9 cellular contexts compared by ENCODE assay signal in genomic region chr2:186590538-186591441, GRCh38. TPM values are rescaled to one million over a fixed set of nuclear protein-coding genes. Genes with fewer than 3 reads are reported as not detected.
DNase-seq lines count a peak whose midpoint lies in the region; ATAC-seq, FAIRE-seq and TF ChIP-seq lines count a peak whose summit lies in the region.
"Had no signal": no experiment of that assay in that cellular context is flagged by ENCODE, and none has a peak within 500 bp of the region (broad histone marks: within the 10 kb centered on the region; RNA-seq: fewer than 3 reads in every experiment).

No MANE protein-coding gene starts in this region.

- peak in 10 of 14 donors; percentile 51 to 80 (median 66) for DNase-seq in C1 segment of cervical spinal cord (lab: John Stamatoyannopoulos, UW)
- DNase-seq in T-cell = peak in 7 of 34 experiments; percentile 0 to 23 (median 7)
- peak; percentile 34 to 75 for DNase-seq in dermis microvascular lymphatic vessel endothelial cell (ENCODE audit: low read depth in 2 of 2)
- peak; percentile 48 for DNase-seq in HepG2 (ENCODE audit: low spot score)
- DNase-seq in stromal cell of bone marrow (ENCODE audit: low read depth) = peak; percentile 19
- DNase-seq in NK-92 (lab: John Stamatoyannopoulos, UW; ENCODE audit: unreplicated experiment) = no peak

- CTCF ChIA-PET in T-cell (lab: Charles Lee) (interaction anchor here in 1 of 2 donors (1.8 kb wide), 1 partner anchor 105 kb away, joined by 5 read pairs; the partner anchor contains the start of gene ZC3H15), HepG2 (lab: Yijun Ruan, JAX; ENCODE audit: low intra/inter-chr PET ratio, low total read pairs) (no interaction called here)

- H3K9me3 ChIP-seq in HUES64 (ENCODE audit: insufficient read depth, low read depth, low read length) (no peaks in the 10 kb centered on the region), HepG2 (ENCODE audit: low read length) (no peaks in the 10 kb centered on the region)

- BruUV-seq in HepG2 (replicated peaks; lab: Mats Ljungman, UMichigan) = no TSS peak

- H3K9ac ChIP-seq in HUES64 (ENCODE audit: low read depth, low read length) (peak overlapping the region; percentile 85), HepG2 (ENCODE audit: insufficient read depth, low read depth, low read length) (peak overlapping the region; percentile 91)

- H3K36me3 ChIP-seq in HUES64 (ENCODE audit: insufficient read depth, low read length) = no peaks in the 10 kb centered on the region
- H3K36me3 ChIP-seq in HepG2 (replicated peaks in 1 of 2; ENCODE audit: control insufficient read depth in 1 of 2, insufficient read depth in 2 of 2, low read length in 2 of 2) = no peaks in the 10 kb centered on the region

- H3K4me2 ChIP-seq in HepG2 (ENCODE audit: low read depth, low read length) = peak overlapping the region; percentile 97

- peak overlapping the region; percentile 84 for H3K27ac Mint-ChIP-seq in T-cell

- intact Hi-C loops in HepG2 (cut with micrococcal nuclease; ENCODE audit: unreplicated experiment) = loop anchor here (1.0 to 2.0 kb wide), 4 partner anchors 50 to 104 kb away; partner anchors contain the start of gene ZC3H15

- H3K4me1 ChIP-seq in HUES64 (ENCODE audit: insufficient read depth, low read length) (peaks cover 37% of the 10 kb centered on the region), HepG2 (ENCODE audit: insufficient read depth, low read length) (peaks cover 56% of the 10 kb centered on the region)

- H2AFZ ChIP-seq in HepG2 (ENCODE audit: low read length) = peak overlapping the region; percentile 73

- peaks cover 5% of the 10 kb centered on the region; the same call in 1 of the 2 replicates for H4K20me1 ChIP-seq in HepG2 (ENCODE audit: insufficient read depth, low read length)

- H3K27ac ChIP-seq in HUES64 (ENCODE audit: low read depth, low read length) (peak overlapping the region; percentile 82), HepG2 (ENCODE audit: extremely low read length, insufficient read depth, low read length) (peak overlapping the region; percentile 89)

- peak overlapping the region; percentile 79 to 88 (median 84) for H3K4me3 Mint-ChIP-seq in T-cell

- H3K4me3 ChIP-seq in HUES64 (ENCODE audit: low read length) (peak overlapping the region; percentile 86), HepG2 (replicated peaks in 1 of 3; ENCODE audit: insufficient read depth in 1 of 3, low read depth in 2 of 3, low read length in 3 of 3) (peak overlapping the region; percentile 92 to 97 (median 95))

- in situ Hi-C loops in HepG2 (cut with HindIII; ENCODE audit: extremely low pct_ligation_motif_present, low pct_unique_long_range_greater_than_20kb) = no loop called here

- TF ChIP-seq CTCF in HepG2 (CRISPR knock-in tag; IDR thresholded peaks at IDR 0.05) = no peak

- no peak for TF ChIP-seq RAD21 in HepG2 (CRISPR knock-in tag; IDR thresholded peaks at IDR 0.05)

- no peaks in the 10 kb centered on the region for H3K27me3 Mint-ChIP-seq in T-cell

- H3K9me3 Mint-ChIP-seq in T-cell = no peaks in the 10 kb centered on the region

- no peak; a peak in 1 of 4 replicates for TF ChIP-seq POLR2A in HepG2 (IDR thresholded peaks at IDR 0.05; ENCODE audit: insufficient read depth in 1 of 2, low read depth in 2 of 2, low read length in 2 of 2)

- no peaks in the 10 kb centered on the region for H3K36me3 Mint-ChIP-seq in T-cell

- FAIRE-seq in HepG2 (lab: Jason Lieb, UNC) = no peak
- FAIRE-seq: TTC549 had no signal

- TF ChIP-seq EP300 in HepG2 (IDR thresholded peaks at IDR 0.05; ENCODE audit: low read depth in 2 of 2, low read length in 2 of 2) = no peak
- no peak for TF ChIP-seq EP300 in HepG2 (CRISPR knock-in tag; IDR thresholded peaks at IDR 0.05; ENCODE audit: borderline replicate concordance)

- peak; percentile 24 for ATAC-seq in GM18511 (IDR thresholded peaks at IDR 0.05; ENCODE audit: unreplicated experiment)
- peak in 1 of 4 experiments; percentile 3 for ATAC-seq in T-cell (replicated peaks in 1 of 4)
- peak; percentile 9 for ATAC-seq in HepG2

- H3K27me3 ChIP-seq in HUES64 (ENCODE audit: insufficient read depth, low read length) (no peaks in the 10 kb centered on the region), HepG2 (ENCODE audit: control insufficient read depth in 1 of 2, insufficient read depth in 2 of 2, low read length in 2 of 2) (no peaks in the 10 kb centered on the region; a peak in 2 of 5 replicates)

- POLR2A ChIA-PET in T-cell (lab: Charles Lee) = interaction anchor here in 1 of 2 donors (0.6 kb wide), 3 partner anchors 10 to 84 kb away, joined by 3 to 4 read pairs (median 4); no protein-coding TSS in a partner anchor
- POLR2A ChIA-PET in HepG2 (lab: Yijun Ruan, JAX) = interaction anchor here (1.2 to 3.3 kb wide), 16 partner anchors 9 to 105 kb away, joined by 4 to 48 read pairs (median 10); partner anchors contain the start of gene ZC3H15

- 1% methylated on average over 20 of the region's 25 CpGs for WGBS in HUES64
- 2% methylated on average over 25 of the region's 25 CpGs for WGBS in HepG2 (ENCODE audit: low lambda C conversion rate)

- H3K4me1 Mint-ChIP-seq in T-cell = peaks cover 19 to 41% (median 39%) of the 10 kb centered on the region in 3 donors

- peaks cover 56% of the 10 kb centered on the region for H3K79me2 ChIP-seq in HepG2 (ENCODE audit: insufficient read depth, low read length)

TF ChIP-seq in HepG2, 621 proteins besides CTCF, POLR2A, EP300 and RAD21 (continues in another document):
- TF ChIP-seq KLF11 (CRISPR knock-in tag; IDR thresholded peaks at IDR 0.05) (peak; percentile 33; the same call in 1 of the 2 replicates), DRAP1 (CRISPR knock-in tag; IDR thresholded peaks at IDR 0.05) (no peak), ZBTB7A (CRISPR knock-in tag; IDR thresholded peaks at IDR 0.05) (no peak), MED8 (CRISPR knock-in tag; IDR thresholded peaks at IDR 0.05; ENCODE audit: insufficient replicate concordance) (no peak), ZNF143 (CRISPR knock-in tag; IDR thresholded peaks at IDR 0.05) (no peak), POLR2G (IDR thresholded peaks at IDR 0.05; ENCODE audit: low read depth, low read length) (no peak), GLMP (CRISPR knock-in tag; IDR thresholded peaks at IDR 0.05; ENCODE audit: borderline replicate concordance) (no peak), KDM4B (CRISPR knock-in tag; IDR thresholded peaks at IDR 0.05) (no peak), NAIF1 (CRISPR knock-in tag; IDR thresholded peaks at IDR 0.05; ENCODE audit: borderline replicate concordance) (0 out of 2 replicates have a peak, but pooled peaks have one; percentile 8), ARID2 (CRISPR knock-in tag; IDR thresholded peaks at IDR 0.05; ENCODE audit: borderline replicate concordance) (no peak), EHMT2 (IDR thresholded peaks at IDR 0.05; ENCODE audit: borderline replicate concordance, low read depth, low read length) (no peak)

RNA-seq across cellular contexts. Expression of gene ITGAV, which starts 0.9 kb away (rescaled TPM):
- 23.9 TPM for polyA plus RNA-seq in HUES64 (2013, experiment 1 of 2)
- polyA plus RNA-seq in HUES64 (2013, experiment 2 of 2) = 30.7 TPM
- total RNA-seq in T-cell (1 to 10 TPM; 5.8 to 9.5 (median 5.9) TPM), dermis microvascular lymphatic vessel endothelial cell (173 and 201 TPM in 2 replicates), HepG2 (2016; rRNA removed; fragmentation: Illumina TruSeq; extraction: Trizol) (35.8 and 60.4 TPM in 2 replicates)
- 3.7 and 6.3 TPM in 2 replicates for total RNA-seq in HepG2 (2016; cell fraction: cytosol; rRNA removed; fragmentation: Illumina TruSeq; extraction: Trizol; ENCODE audit: low read depth)
- 33.3 and 58.5 TPM in 2 replicates for total RNA-seq in HepG2 (2016; cell fraction: insoluble cytoplasmic fraction; rRNA removed; fragmentation: Illumina TruSeq; extraction: Trizol)
- total RNA-seq in HepG2 (2016; cell fraction: membrane; rRNA removed; fragmentation: Illumina TruSeq; extraction: Trizol) = 7.7 and 8.2 TPM in 2 replicates
- 74.9 and 86.9 TPM in 2 replicates for total RNA-seq in HepG2 (2016; cell fraction: nucleus; rRNA removed; fragmentation: Illumina TruSeq; extraction: Trizol)
- 52.0 and 59.1 TPM in 2 replicates for polyA plus RNA-seq in HepG2 (2011; rRNA removed)
- 21.6 and 34.2 TPM in 2 replicates for polyA plus RNA-seq in HepG2 (2011; cell fraction: cytosol; rRNA removed)
- polyA plus RNA-seq in HepG2 (2011; cell fraction: nucleus; rRNA removed) = 55.2 and 64.5 TPM in 2 replicates
- 25.9 and 41.2 TPM in 2 replicates for polyA plus RNA-seq in HepG2 (2012)
- polyA plus RNA-seq in HepG2 (2016; cell fraction: cytosol; fragmentation: Illumina TruSeq; extraction: Trizol; ENCODE audit: low read depth) = 0.74 and 0.83 TPM in 2 replicates
- polyA plus RNA-seq in HepG2 (2016; cell fraction: insoluble cytoplasmic fraction; fragmentation: Illumina TruSeq; extraction: Trizol; ENCODE audit: low read depth) = 14.0 and 15.7 TPM in 2 replicates
- polyA plus RNA-seq in HepG2 (2016; cell fraction: membrane; fragmentation: Illumina TruSeq; extraction: Trizol; ENCODE audit: low read depth) = 1.8 and 2.3 TPM in 2 replicates
- polyA plus RNA-seq in HepG2 (2016; cell fraction: nucleus; fragmentation: Illumina TruSeq; extraction: Trizol; ENCODE audit: insufficient read depth, low read depth) = 56.7 and 59.3 TPM in 2 replicates
- polyA minus RNA-seq in HepG2 (2011; rRNA and poly(A)+ RNA removed; ENCODE audit: low replicate concordance) = 22.8 and 55.2 TPM in 2 replicates
- 138 and 152 TPM in 2 replicates for polyA minus RNA-seq in HepG2 (2011; cell fraction: cytosol; rRNA and poly(A)+ RNA removed)
- polyA minus RNA-seq in HepG2 (2011; cell fraction: nucleus; rRNA and poly(A)+ RNA removed) = 135 and 161 TPM in 2 replicates
